In genomic region chr14:89625988-89626806, GRCh38 we compare ENCODE assay signal across 10 cellular contexts.
DNase-seq lines count a peak whose midpoint lies in the region; ATAC-seq, FAIRE-seq and TF ChIP-seq lines count a peak whose summit lies in the region.
"Had no signal": no experiment of that assay in that cellular context is flagged by ENCODE, and none has a peak within 500 bp of the region (broad histone marks: within the 10 kb centered on the region; RNA-seq: fewer than 3 reads in every experiment).

No MANE protein-coding gene starts in this region.

- peak; percentile 49 for DNase-seq in CD1c-positive myeloid dendritic cell (ENCODE audit: extremely low spot score)
- peak; percentile 73 for DNase-seq in DMS79 (lab: John Stamatoyannopoulos, UW)
- DNase-seq in NCI-H2107 (lab: John Stamatoyannopoulos, UW) = peak; percentile 47
- no peak for DNase-seq in GM12878 (ENCODE audit: low read depth, low spot score)
- DNase-seq in mesothelial cell of epicardium (ENCODE audit: low spot score in 2 of 2, unreplicated experiment in 2 of 2) = no peak
- DNase-seq in DMS 273 treated with DMSO at 0.1 percent for 48 hours (lab: John Stamatoyannopoulos, UW) = no peak
- DNase-seq: MG63, midbrain had no signal

- H3K9me3 Mint-ChIP-seq in mesothelial cell of epicardium = peaks cover 3% of the 10 kb centered on the region

- BruUV-seq in GM12878 (replicated peaks; lab: Mats Ljungman, UMichigan) = no TSS peak

- TF ChIP-seq RAD21 in GM12878 (IDR thresholded peaks at IDR 0.05; ENCODE audit: insufficient read depth, low read depth, low read length) = no peak

- peaks cover 8% of the 10 kb centered on the region; the same call in 1 of the 2 replicates for H3K4me1 ChIP-seq in GM12878 (ENCODE audit: control insufficient read depth, insufficient read depth, low read length)

- intact Hi-C loops in GM12878 (cut with micrococcal nuclease; ENCODE audit: unreplicated experiment) = no loop called here

- H3K27me3 Mint-ChIP-seq in mesothelial cell of epicardium (ENCODE audit: low read depth) = no peaks in the 10 kb centered on the region

- 42% methylated on average over 8 of the region's 8 CpGs for WGBS in GM12878 (ENCODE audit: insufficient coverage, insufficient replicate concordance, low lambda C conversion rate, missing lambda C conversion rate)

- peak; percentile 75 for ATAC-seq in GM12878
- ATAC-seq in GM19035 (IDR thresholded peaks at IDR 0.05; ENCODE audit: unreplicated experiment) = no peak
- no peak for ATAC-seq in GM21717 (IDR thresholded peaks at IDR 0.05; ENCODE audit: unreplicated experiment)

- CTCF ChIA-PET in GM12878 (lab: Yijun Ruan, JAX) = no interaction called here

- RAD21 ChIA-PET in GM12878 (lab: Charles Lee; ENCODE audit: unreplicated experiment) = interaction anchor here (0.9 kb wide), 1 partner anchor 15 kb away, joined by 3 read pairs; no protein-coding TSS in a partner anchor

- H4K20me1 ChIP-seq in GM12878 (ENCODE audit: control insufficient read depth, insufficient read depth) = no peaks in the 10 kb centered on the region

- no peaks in the 10 kb centered on the region for H3K79me2 ChIP-seq in GM12878 (ENCODE audit: control insufficient read depth, insufficient read depth, low read length)

- H3K9me3 ChIP-seq in GM12878 (replicated peaks; ENCODE audit: control insufficient read depth, insufficient read depth, low read length) = peaks cover 6% of the 10 kb centered on the region; the same call in 2 of the 3 replicates
- H3K9me3 ChIP-seq: MG63 had no signal

- peaks cover 45% of the 10 kb centered on the region for H3K4me1 Mint-ChIP-seq in mesothelial cell of epicardium

- POLR2A ChIA-PET in GM12878 (lab: Charles Lee) = interaction anchor here (1.0 kb wide), 1 partner anchor 10 kb away, joined by 3 read pairs; no protein-coding TSS in a partner anchor

- TF ChIP-seq POLR2A in GM12878 (IDR thresholded peaks at IDR 0.05; ENCODE audit: low read depth, low read length) = no peak

- no peak overlapping the region for H3K27ac Mint-ChIP-seq in mesothelial cell of epicardium

- no peaks in the 10 kb centered on the region for H3K36me3 Mint-ChIP-seq in mesothelial cell of epicardium

- H3K27me3 ChIP-seq in GM12878 (replicated peaks in 1 of 2; ENCODE audit: control insufficient read depth in 2 of 2, insufficient read depth in 2 of 2, low read length in 1 of 2) = no peaks in the 10 kb centered on the region
- H3K27me3 ChIP-seq: MG63 had no signal

- no peaks in the 10 kb centered on the region for H3K36me3 ChIP-seq in GM12878 (ENCODE audit: control insufficient read depth in 2 of 2, insufficient read depth in 2 of 2, low read length in 1 of 2)
- H3K36me3 ChIP-seq: MG63 had no signal

- H3K4me2 ChIP-seq in GM12878 (ENCODE audit: control insufficient read depth, insufficient read depth) = no peak overlapping the region

- H3K4me3 ChIP-seq in GM12878 = no peak overlapping the region
- H3K4me3 ChIP-seq: MG63 had no signal

- H3K4me3 Mint-ChIP-seq in mesothelial cell of epicardium = no peak overlapping the region

- no peak overlapping the region for H3K9ac ChIP-seq in GM12878 (ENCODE audit: control insufficient read depth, insufficient read depth, low read length)

- FAIRE-seq in GM12878 (lab: Jason Lieb, UNC) = no peak

- H3K27ac ChIP-seq in GM12878 (ENCODE audit: control insufficient read depth, insufficient read depth) = no peak overlapping the region

- no peak for TF ChIP-seq EP300 in GM12878 (IDR thresholded peaks at IDR 0.05; ENCODE audit: borderline replicate concordance in 1 of 2, control insufficient read depth in 1 of 2, low read depth in 2 of 2, low read length in 2 of 2)

- TF ChIP-seq CTCF in GM12878 (IDR thresholded peaks at IDR 0.05 in 2 of 3, conservative IDR thresholded peaks at IDR 0.05 in 1 of 3; ENCODE audit: control insufficient read depth in 2 of 3, extremely low read depth in 1 of 3, insufficient read depth in 1 of 3, low read depth in 3 of 3, low read length in 3 of 3) (no peak), mesothelial cell of epicardium (IDR thresholded peaks at IDR 0.05; ENCODE audit: unreplicated experiment) (no peak)

- SMC1A ChIA-PET in GM12878 (lab: Charles Lee; ENCODE audit: uncharacterized antibody, unreplicated experiment) = no interaction called here

- no peak overlapping the region for H2AFZ ChIP-seq in GM12878 (ENCODE audit: control insufficient read depth, low read depth, low read length)

- in situ Hi-C loops in GM12878 (cut with MboI) = no loop called here

TF ChIP-seq in GM12878, 131 proteins besides CTCF, POLR2A, EP300 and RAD21:
- TF ChIP-seq PML (IDR thresholded peaks at IDR 0.05; ENCODE audit: low read length) = no peak
- TF ChIP-seq, protein P1, sequence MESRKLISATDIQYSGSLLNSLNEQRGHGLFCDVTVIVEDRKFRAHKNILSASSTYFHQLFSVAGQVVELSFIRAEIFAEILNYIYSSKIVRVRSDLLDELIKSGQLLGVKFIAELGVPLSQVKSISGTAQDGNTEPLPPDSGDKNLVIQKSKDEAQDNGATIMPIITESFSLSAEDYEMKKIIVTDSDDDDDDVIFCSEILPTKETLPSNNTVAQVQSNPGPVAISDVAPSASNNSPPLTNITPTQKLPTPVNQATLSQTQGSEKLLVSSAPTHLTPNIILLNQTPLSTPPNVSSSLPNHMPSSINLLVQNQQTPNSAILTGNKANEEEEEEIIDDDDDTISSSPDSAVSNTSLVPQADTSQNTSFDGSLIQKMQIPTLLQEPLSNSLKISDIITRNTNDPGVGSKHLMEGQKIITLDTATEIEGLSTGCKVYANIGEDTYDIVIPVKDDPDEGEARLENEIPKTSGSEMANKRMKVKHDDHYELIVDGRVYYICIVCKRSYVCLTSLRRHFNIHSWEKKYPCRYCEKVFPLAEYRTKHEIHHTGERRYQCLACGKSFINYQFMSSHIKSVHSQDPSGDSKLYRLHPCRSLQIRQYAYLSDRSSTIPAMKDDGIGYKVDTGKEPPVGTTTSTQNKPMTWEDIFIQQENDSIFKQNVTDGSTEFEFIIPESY (IDR thresholded peaks at IDR 0.05) = peak; percentile 66; the same call in 1 of the 2 replicates
TF ChIP-seq in GM12878: peak in this region for 1.

Comparison
In these comparisons a context has a peak if more than half of its experiments do, and no peak if none do; other contexts are left out.
1. DNase-seq: peak in CD1c-positive myeloid dendritic cell (single experiment), DMS79 (single experiment) and NCI-H2107 (single experiment); none in GM12878 (single experiment), mesothelial cell of epicardium (0 of 2) and DMS 273 treated with DMSO at 0.1 percent for 48 hours (single experiment).